In genomic region chr5:32275421-32275765, GRCh38 we compare ENCODE assay signal across 15 cellular contexts. TPM values are rescaled to one million over a fixed set of nuclear protein-coding genes. Genes with fewer than 3 reads are reported as not detected.
DNase-seq lines count a peak whose midpoint lies in the region; ATAC-seq, FAIRE-seq and TF ChIP-seq lines count a peak whose summit lies in the region.
"Had no signal": no experiment of that assay in that cellular context is flagged by ENCODE, and none has a peak within 500 bp of the region (broad histone marks: within the 10 kb centered on the region; RNA-seq: fewer than 3 reads in every experiment).

No MANE protein-coding gene starts in this region.

- peak overlapping the region; percentile 46; the same call in 1 of the 2 replicates for H2BK15ac ChIP-seq in H1 (ENCODE audit: low read length)

- TF ChIP-seq EP300 in H1 (IDR thresholded peaks at IDR 0.05; ENCODE audit: borderline replicate concordance in 1 of 2, low read depth in 2 of 2, low read length in 2 of 2), result no peak

- H3K4me1 Mint-ChIP-seq in CD8-positive, alpha-beta T cell (ENCODE audit: low read depth), result peaks cover 34% of the 10 kb centered on the region
- H3K4me1 Mint-ChIP-seq in nephron progenitor cell (peaks cover 42% of the 10 kb centered on the region), glutamatergic neuron (ENCODE audit: low read depth, unreplicated experiment) (peaks cover 21% of the 10 kb centered on the region)
- peaks cover 34% of the 10 kb centered on the region for H3K4me1 Mint-ChIP-seq in CD4-positive, alpha-beta T cell (ENCODE audit: low read depth)

- no peak for FAIRE-seq in H1 (lab: Jason Lieb, UNC)

- DNase-seq in CD8-positive, alpha-beta T cell, result no peak
- peak; percentile 8 for DNase-seq in HuH-7 (ENCODE audit: low spot score)
- no peak for DNase-seq in H1 (ENCODE audit: low read depth in 1 of 2, low spot score in 2 of 2)
- DNase-seq in nephron progenitor cell, result no peak
- DNase-seq in CD4-positive, alpha-beta T cell, result no peak
- DNase-seq in glutamatergic neuron, result no peak
- no peak for DNase-seq in NCI-H524 (lab: John Stamatoyannopoulos, UW)
- DNase-seq: CD8-positive, alpha-beta memory T cell; cerebellar nuclear complex; left colon; NCI-H2171 had no signal

- H3K27ac ChIP-seq in CD8-positive, alpha-beta T cell (ENCODE audit: low read depth, low read length), result no peak overlapping the region
- H3K27ac ChIP-seq in H1 (ENCODE audit: low read depth, low read length), result 0 out of 2 replicates have a peak overlapping the region, but pooled peaks have one; percentile 18
- H3K27ac ChIP-seq in CD4-positive, alpha-beta T cell (ENCODE audit: low read depth, low read length), result no peak overlapping the region
- H3K27ac ChIP-seq: KMS-11 had no signal

- H2BK12ac ChIP-seq in H1 (ENCODE audit: low read depth, low read length), result peak overlapping the region; percentile 90

- H3K14ac ChIP-seq in H1 (ENCODE audit: insufficient read length), result no peak overlapping the region

- no peak for TF ChIP-seq CTCF in CD8-positive, alpha-beta T cell (IDR thresholded peaks at IDR 0.05)
- TF ChIP-seq CTCF in H1 (IDR thresholded peaks at IDR 0.05; ENCODE audit: control extremely low read depth in 1 of 3, insufficient read depth in 1 of 3, low read depth in 1 of 3, low read length in 3 of 3) (no peak), nephron progenitor cell (IDR thresholded peaks at IDR 0.05) (no peak), glutamatergic neuron (IDR thresholded peaks at IDR 0.05; ENCODE audit: partially characterized antibody, unreplicated experiment) (no peak)
- no peak for TF ChIP-seq CTCF in CD4-positive, alpha-beta T cell (IDR thresholded peaks at IDR 0.05)

- intact Hi-C loops in CD8-positive, alpha-beta T cell (cut with DNase I, micrococcal nuclease), result loop anchor here in 1 of 2 experiments (5.0 kb wide), 1 partner anchor 37 kb away; the partner anchor contains the start of gene MTMR12
- intact Hi-C loops in CD4-positive, alpha-beta T cell (cut with DNase I, micrococcal nuclease), result loop anchor here (5.0 kb wide), 2 partner anchors 37 to 52 kb away; partner anchors contain the start of gene MTMR12 (in 1 of the 2)

- no peak for TF ChIP-seq POLR2A in H1 (IDR thresholded peaks at IDR 0.05; ENCODE audit: control extremely low read depth in 1 of 2, low read depth in 2 of 2, low read length in 2 of 2)

- CTCF ChIA-PET in CD8-positive, alpha-beta T cell (lab: Charles Lee), result interaction anchor here (0.9 to 1.1 kb wide), 3 partner anchors 9 to 54 kb away, joined by 3 to 4 read pairs (median 3); no protein-coding TSS in a partner anchor
- CTCF ChIA-PET in H1 (lab: Charles Lee; ENCODE audit: partially characterized antibody), result interaction anchor here (0.8 to 4.2 kb wide), 10 partner anchors 16 to 54 kb away, joined by 3 to 16 read pairs (median 4); no protein-coding TSS in a partner anchor
- CTCF ChIA-PET in CD4-positive, alpha-beta T cell (lab: Charles Lee), result interaction anchor here (1.9 kb wide), 1 partner anchor 43 kb away, joined by 5 read pairs; no protein-coding TSS in a partner anchor

- POLR2A ChIA-PET in CD8-positive, alpha-beta T cell (lab: Charles Lee), result no interaction called here
- POLR2A ChIA-PET in H1 (lab: Charles Lee; ENCODE audit: partially characterized antibody), result interaction anchor here (0.8 to 2.2 kb wide), 4 partner anchors 9 to 38 kb away, joined by 3 to 6 read pairs (median 4); no protein-coding TSS in a partner anchor
- POLR2A ChIA-PET in CD4-positive, alpha-beta T cell (lab: Charles Lee), result interaction anchor here (1.1 kb wide), 1 partner anchor 10 kb away, joined by 4 read pairs; no protein-coding TSS in a partner anchor

- H4K5ac ChIP-seq in H1 (ENCODE audit: insufficient read length, low read depth, low read length), result no peak overlapping the region

- peaks cover 27% of the 10 kb centered on the region for H3K36me3 ChIP-seq in CD8-positive, alpha-beta T cell (ENCODE audit: insufficient read depth, low read length)
- H3K36me3 ChIP-seq in H1 (ENCODE audit: control insufficient read depth in 2 of 4, insufficient read depth in 4 of 4, low read length in 3 of 4), result peaks cover 12 to 37% (median 26%) of the 10 kb centered on the region in 4 experiments; a peak in 7 of 8 replicates

- no peaks in the 10 kb centered on the region for H3K9me3 Mint-ChIP-seq in CD8-positive, alpha-beta T cell
- H3K9me3 Mint-ChIP-seq in nephron progenitor cell, result no peaks in the 10 kb centered on the region
- no peaks in the 10 kb centered on the region for H3K9me3 Mint-ChIP-seq in CD4-positive, alpha-beta T cell
- no peaks in the 10 kb centered on the region for H3K9me3 Mint-ChIP-seq in glutamatergic neuron (ENCODE audit: unreplicated experiment)
- H3K9me3 Mint-ChIP-seq: CD8-positive, alpha-beta memory T cell had no signal

- H3K18ac ChIP-seq in H1 (ENCODE audit: extremely low read depth, low read length), result peak overlapping the region; percentile 76; the same call in 1 of the 2 replicates

- no peak overlapping the region for H3K23ac ChIP-seq in H1 (ENCODE audit: insufficient read length)

- H3K79me1 ChIP-seq in H1 (ENCODE audit: low read depth, low read length), result peaks cover 3% of the 10 kb centered on the region; the same call in 1 of the 2 replicates

- no peak overlapping the region for H3K56ac ChIP-seq in H1 (replicated peaks; ENCODE audit: insufficient read length, low read depth, low read length)

- H3K27me3 ChIP-seq in CD8-positive, alpha-beta T cell (ENCODE audit: insufficient read depth, low read length), result no peaks in the 10 kb centered on the region
- no peaks in the 10 kb centered on the region for H3K27me3 ChIP-seq in H1 (replicated peaks in 1 of 4; ENCODE audit: control insufficient read depth in 3 of 4, extremely low read depth in 1 of 4, insufficient read depth in 3 of 4, low read length in 3 of 4)
- H3K27me3 ChIP-seq in CD4-positive, alpha-beta T cell (ENCODE audit: control insufficient read depth, insufficient read depth, low read length), result no peaks in the 10 kb centered on the region

- no peaks in the 10 kb centered on the region for H3K27me3 Mint-ChIP-seq in CD8-positive, alpha-beta T cell (ENCODE audit: low read depth)
- no peaks in the 10 kb centered on the region for H3K27me3 Mint-ChIP-seq in nephron progenitor cell (ENCODE audit: low read depth, poor library complexity)
- no peaks in the 10 kb centered on the region for H3K27me3 Mint-ChIP-seq in CD4-positive, alpha-beta T cell
- no peaks in the 10 kb centered on the region for H3K27me3 Mint-ChIP-seq in glutamatergic neuron (ENCODE audit: unreplicated experiment)
- H3K27me3 Mint-ChIP-seq: CD8-positive, alpha-beta memory T cell had no signal

- peak overlapping the region; percentile 57 for H3K4ac ChIP-seq in H1 (replicated peaks; ENCODE audit: insufficient read length, low read depth, low read length)

- no peak overlapping the region for H3K4me2 ChIP-seq in H1 (ENCODE audit: insufficient read depth in 1 of 2, low read depth in 2 of 2, low read length in 2 of 2)
- H3K4me2 ChIP-seq: KMS-11, PC-9 had no signal

- H3K4me1 ChIP-seq in CD8-positive, alpha-beta T cell (ENCODE audit: insufficient read depth, low read length), result peaks cover 12% of the 10 kb centered on the region
- H3K4me1 ChIP-seq in H1 (replicated peaks in 1 of 4; ENCODE audit: control insufficient read depth in 3 of 4, insufficient read depth in 4 of 4, low read length in 3 of 4), result peaks cover 9 to 29% (median 16%) of the 10 kb centered on the region in 4 experiments

- H3K9me3 ChIP-seq in CD8-positive, alpha-beta T cell (ENCODE audit: low read length), result no peaks in the 10 kb centered on the region
- no peaks in the 10 kb centered on the region for H3K9me3 ChIP-seq in H1 (ENCODE audit: insufficient read depth in 2 of 2, low read depth in 1 of 2, low read length in 1 of 2)
- no peaks in the 10 kb centered on the region for H3K9me3 ChIP-seq in CD4-positive, alpha-beta T cell (ENCODE audit: control insufficient read depth, low read length)
- H3K9me3 ChIP-seq: HAP-1 had no signal

- no peak for TF ChIP-seq RAD21 in H1 (IDR thresholded peaks at IDR 0.05 in 1 of 2, conservative IDR thresholded peaks at IDR 0.05 in 1 of 2; ENCODE audit: low read depth in 2 of 2, low read length in 2 of 2)

- H2AFZ ChIP-seq in H1 (ENCODE audit: low read length), result no peak overlapping the region
- H2AFZ ChIP-seq: PC-9 had no signal

- H4K20me1 ChIP-seq in H1 (replicated peaks in 1 of 2; ENCODE audit: control insufficient read depth in 1 of 2, insufficient read depth in 2 of 2, low read length in 2 of 2), result no peaks in the 10 kb centered on the region

- H3K27ac Mint-ChIP-seq in CD8-positive, alpha-beta T cell, result peak overlapping the region; percentile 66
- H3K27ac Mint-ChIP-seq in nephron progenitor cell (peak overlapping the region; percentile 96), glutamatergic neuron (ENCODE audit: unreplicated experiment) (no peak overlapping the region)
- H3K27ac Mint-ChIP-seq in CD4-positive, alpha-beta T cell, result no peak overlapping the region

- H3K9ac ChIP-seq in H1 (replicated peaks in 1 of 4; ENCODE audit: extremely low read depth in 1 of 4, low read depth in 3 of 4, low read length in 3 of 4), result no peak overlapping the region
- H3K9ac ChIP-seq: KMS-11 had no signal

- ATAC-seq in CD8-positive, alpha-beta T cell, result no peak
- ATAC-seq in CD4-positive, alpha-beta T cell (ENCODE audit: poor library complexity), result no peak
- ATAC-seq in GM21526 (IDR thresholded peaks at IDR 0.05; ENCODE audit: low FRiP score, unreplicated experiment), result no peak
- ATAC-seq: left colon had no signal

- H3K36me3 Mint-ChIP-seq in CD8-positive, alpha-beta T cell, result peaks cover 60% of the 10 kb centered on the region
- H3K36me3 Mint-ChIP-seq in nephron progenitor cell (ENCODE audit: low read depth), result peaks cover 48% of the 10 kb centered on the region
- H3K36me3 Mint-ChIP-seq in CD4-positive, alpha-beta T cell (ENCODE audit: low read depth), result peaks cover 61% of the 10 kb centered on the region
- H3K36me3 Mint-ChIP-seq in glutamatergic neuron (ENCODE audit: unreplicated experiment), result no peaks in the 10 kb centered on the region

- H2AK5ac ChIP-seq in H1 (ENCODE audit: low read depth, low read length), result 0 out of 2 replicates have a peak overlapping the region, but pooled peaks have one; percentile 7

- H3K79me2 ChIP-seq in H1 (ENCODE audit: control insufficient read depth in 1 of 2, insufficient read depth in 2 of 2, low read length in 2 of 2), result peaks cover 0 to 43% of the 10 kb centered on the region in 2 experiments; a peak in 2 of 4 replicates

- no peaks in the 10 kb centered on the region for H3K23me2 ChIP-seq in H1 (ENCODE audit: low read depth, low read length)

- H4K8ac ChIP-seq in H1 (ENCODE audit: extremely low read depth, insufficient read depth, low read length), result no peak overlapping the region

- no peak overlapping the region for H3K4me3 ChIP-seq in CD8-positive, alpha-beta T cell (ENCODE audit: low read depth, low read length)
- no peak overlapping the region for H3K4me3 ChIP-seq in H1 (ENCODE audit: extremely low read depth in 1 of 4, insufficient read depth in 2 of 4, low read depth in 3 of 4, low read length in 4 of 4)
- H3K4me3 ChIP-seq: HAP-1, PC-9 had no signal

- 80% methylated on average over 3 of the region's 3 CpGs; no CpG with 5 or more reads in 1 of the 2 experiments for WGBS in H1 (ENCODE audit: extremely low coverage in 1 of 2, insufficient coverage in 1 of 2, insufficient read length in 1 of 2, insufficient replicate concordance in 2 of 2, low coverage in 1 of 2, low lambda C conversion rate in 2 of 2, missing lambda C conversion rate in 1 of 2), 2 experiments

- H4K91ac ChIP-seq in H1 (replicated peaks; ENCODE audit: insufficient read length, low read length), result peak overlapping the region; percentile 78

- peak overlapping the region; percentile 89 for H2BK120ac ChIP-seq in H1 (replicated peaks; ENCODE audit: low read depth, low read length)

- peak overlapping the region; percentile 64 for H2BK5ac ChIP-seq in H1 (ENCODE audit: low read depth, low read length)

- H2BK20ac ChIP-seq in H1 (ENCODE audit: low read length), result peak overlapping the region; percentile 38; the same call in 1 of the 2 replicates

- H3K4me3 Mint-ChIP-seq in CD8-positive, alpha-beta T cell, result no peak overlapping the region
- H3K4me3 Mint-ChIP-seq in nephron progenitor cell (no peak overlapping the region), glutamatergic neuron (ENCODE audit: unreplicated experiment) (no peak overlapping the region)
- no peak overlapping the region for H3K4me3 Mint-ChIP-seq in CD4-positive, alpha-beta T cell
- H3K4me3 Mint-ChIP-seq: CD8-positive, alpha-beta memory T cell had no signal

RNA-seq across cellular contexts. Expression of gene MTMR12, which starts 37.3 kb away (rescaled TPM):
- total RNA-seq in CD8-positive, alpha-beta T cell, result 10 to 100 TPM; 20.0 to 21.2 TPM
- 49.3 and 59.3 TPM in 2 replicates for total RNA-seq in H1 (2021; fragmentation: NEBNext Ultra II Directional; extraction: Animal tissue kit (Norgen Biotek cat#: 25700))
- polyA plus RNA-seq in H1 (2011; rRNA removed), result 19.1 and 19.3 TPM in 2 replicates
- polyA plus RNA-seq in H1 (2011; cell fraction: cytosol; rRNA removed), result 23.2 TPM
- polyA plus RNA-seq in H1 (2011; cell fraction: nucleus; rRNA removed), result 14.4 TPM
- polyA plus RNA-seq in H1 (2012, experiment 1 of 2), result 19.9 to 33.7 TPM (median 25.2 TPM) in 4 replicates
- polyA plus RNA-seq in H1 (2012, experiment 2 of 2), result 4.4 TPM
- polyA plus RNA-seq in H1 (2013, experiment 1 of 2), result 22.6 TPM
- 23.5 TPM for polyA plus RNA-seq in H1 (2013, experiment 2 of 2)
- 40.1 and 53.5 TPM in 2 replicates for polyA minus RNA-seq in H1 (2011; rRNA and poly(A)+ RNA removed)
- 35.7 TPM for polyA minus RNA-seq in H1 (2011; cell fraction: cytosol; rRNA and poly(A)+ RNA removed)
- 45.8 TPM for polyA minus RNA-seq in H1 (2011; cell fraction: nucleus; rRNA and poly(A)+ RNA removed)
- total RNA-seq in CD4-positive, alpha-beta T cell, result 10 to 100 TPM; 15.9 to 18.3 TPM
- 25.6 TPM for total RNA-seq in glutamatergic neuron (ENCODE audit: unreplicated experiment)

Comparison
In these comparisons a context has a peak if more than half of its experiments do, and no peak if none do; other contexts are left out.
1. H3K27ac Mint-ChIP-seq: peak in CD8-positive, alpha-beta T cell (single experiment) and nephron progenitor cell (single experiment); none in CD4-positive, alpha-beta T cell (single experiment) and glutamatergic neuron (single experiment).